1 cellular context compared by ENCODE assay signal in the genomic region with DNA sequence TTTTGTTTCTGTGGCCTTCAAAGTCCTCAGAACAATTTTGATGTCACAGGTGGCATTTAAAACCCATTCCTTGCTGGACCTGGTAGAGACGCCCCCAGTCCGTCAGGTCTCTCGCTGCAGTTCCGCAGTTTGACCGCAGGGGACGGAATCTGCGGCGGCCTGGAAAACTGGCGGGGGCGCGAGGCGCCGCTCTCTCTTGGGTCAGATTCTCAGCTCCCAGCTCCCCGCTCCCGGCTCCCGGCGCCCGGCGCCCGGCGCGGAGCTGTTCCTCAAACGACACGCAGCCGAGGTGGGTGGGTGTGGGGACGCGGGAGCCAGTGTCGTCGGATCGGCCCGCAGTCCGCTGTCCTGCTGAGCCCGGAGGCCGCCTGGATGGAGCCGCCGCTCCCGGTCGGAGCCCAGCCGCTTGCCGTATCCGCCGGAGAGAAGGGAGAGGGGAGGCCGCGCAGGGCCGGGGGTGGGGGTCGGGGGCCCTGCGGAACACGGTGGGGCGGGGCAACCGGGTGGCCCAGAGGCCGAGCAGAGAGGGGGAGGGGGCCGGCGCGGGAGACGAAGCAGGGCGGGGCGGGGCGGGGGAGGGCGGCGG.
A peak's percentile ranks its signal among the peaks of the same experiment; 100 is the strongest.
TF ChIP-seq lines count a peak whose summit lies in the region.

Gene OCRL, plus strand, starts transcription at position 192 of the 586 bp plus-strand sequence. Its CDS starts 181 bp downstream, at position 373.

TF ChIP-seq in HEK293, 187 proteins besides CTCF, POLR2A, EP300 and RAD21 (continued from another document and continues in another):
- TF ChIP-seq ZNF398 (tag by site-specific recombination; IDR thresholded peaks at IDR 0.05) (peak; percentile 21; the same call in 1 of the 2 replicates), ZNF341 (tag by site-specific recombination; IDR thresholded peaks at IDR 0.05; ENCODE audit: low read depth) (no peak), HOXA7 (CRISPR knock-in tag; IDR thresholded peaks at IDR 0.05; ENCODE audit: borderline replicate concordance) (no peak), ZEB2 (tag by site-specific recombination; IDR thresholded peaks at IDR 0.05) (0 out of 2 replicates have a peak, but pooled peaks have one; percentile 21), ZNF148 (tag by site-specific recombination; IDR thresholded peaks at IDR 0.05; ENCODE audit: borderline replicate concordance) (no peak), WT1 (tag by site-specific recombination; IDR thresholded peaks at IDR 0.05) (no peak), INSM2 (tag by site-specific recombination; IDR thresholded peaks at IDR 0.05) (no peak), ZNF660 (tag by site-specific recombination; IDR thresholded peaks at IDR 0.05) (peak; percentile 78), ZNF610 (tag by site-specific recombination; IDR thresholded peaks at IDR 0.05; ENCODE audit: borderline replicate concordance) (0 out of 2 replicates have a peak, but pooled peaks have one; percentile 59), ZBTB8A (tag by site-specific recombination; IDR thresholded peaks at IDR 0.05) (0 out of 2 replicates have a peak, but pooled peaks have one; percentile 31), ZFP41 (tag by site-specific recombination; IDR thresholded peaks at IDR 0.05; ENCODE audit: borderline replicate concordance) (no peak), ZNF155 (tag by site-specific recombination; IDR thresholded peaks at IDR 0.05) (no peak), ELK4 (IDR thresholded peaks at IDR 0.05; ENCODE audit: borderline replicate concordance, low read depth, low read length) (no peak), ZNF10 (tag by site-specific recombination; IDR thresholded peaks at IDR 0.05) (no peak), REPIN1 (tag by site-specific recombination; IDR thresholded peaks at IDR 0.05; ENCODE audit: low read depth) (no peak), SCRT2 (tag by site-specific recombination; IDR thresholded peaks at IDR 0.05) (peak; percentile 67), ZNF629 (tag by site-specific recombination; IDR thresholded peaks at IDR 0.05) (0 out of 2 replicates have a peak, but pooled peaks have one; percentile 22), ZNF558 (tag by site-specific recombination; IDR thresholded peaks at IDR 0.05) (no peak), TRIM28 (IDR thresholded peaks at IDR 0.05; ENCODE audit: borderline replicate concordance, low read length) (no peak), ZNF600 (tag by site-specific recombination; IDR thresholded peaks at IDR 0.05) (no peak), SETDB1 (IDR thresholded peaks at IDR 0.05; ENCODE audit: insufficient read length, low read length) (no peak), KLF1 (tag by site-specific recombination; IDR thresholded peaks at IDR 0.05) (no peak), ZNF302 (tag by site-specific recombination; IDR thresholded peaks at IDR 0.05; ENCODE audit: low read depth) (no peak), PBX3 (CRISPR knock-in tag; IDR thresholded peaks at IDR 0.05) (no peak), GLI2 (tag by site-specific recombination; IDR thresholded peaks at IDR 0.05; ENCODE audit: borderline replicate concordance, low read depth) (no peak), ZNF48 (tag by site-specific recombination; IDR thresholded peaks at IDR 0.05) (no peak), ZNF311 (tag by site-specific recombination; IDR thresholded peaks at IDR 0.05; ENCODE audit: borderline replicate concordance) (no peak), ZNF560 (tag by site-specific recombination; IDR thresholded peaks at IDR 0.05; ENCODE audit: borderline replicate concordance) (no peak), ZNF146 (tag by site-specific recombination; IDR thresholded peaks at IDR 0.05) (no peak), GLIS2 (tag by site-specific recombination; IDR thresholded peaks at IDR 0.05) (no peak), HIC1 (tag by site-specific recombination; IDR thresholded peaks at IDR 0.05) (no peak), ZNF521 (tag by site-specific recombination; IDR thresholded peaks at IDR 0.05) (no peak), SP7 (tag by site-specific recombination; IDR thresholded peaks at IDR 0.05) (0 out of 2 replicates have a peak, but pooled peaks have one; percentile 31), YY1 (tag by site-specific recombination; IDR thresholded peaks at IDR 0.05) (peak; percentile 49; the same call in 1 of the 2 replicates), ZBTB20 (tag by site-specific recombination; IDR thresholded peaks at IDR 0.05) (peak; percentile 33; the same call in 1 of the 2 replicates), ZBTB7A (tag by site-specific recombination; IDR thresholded peaks at IDR 0.05; ENCODE audit: low read depth) (no peak), ZNF26 (tag by site-specific recombination; IDR thresholded peaks at IDR 0.05) (no peak), ZNF2 (tag by site-specific recombination; IDR thresholded peaks at IDR 0.05) (no peak), KLF8 (tag by site-specific recombination; IDR thresholded peaks at IDR 0.05) (peak; percentile 33; the same call in 1 of the 2 replicates), ZNF571 (tag by site-specific recombination; IDR thresholded peaks at IDR 0.05) (no peak), ZNF701 (tag by site-specific recombination; IDR thresholded peaks at IDR 0.05) (no peak), ZNF433 (tag by site-specific recombination; IDR thresholded peaks at IDR 0.05; ENCODE audit: low read depth) (no peak), ZNF335 (tag by site-specific recombination; conservative IDR thresholded peaks at IDR 0.05) (peak; percentile 39; the same call in 1 of the 2 replicates)
- TF ChIP-seq, protein P1, sequence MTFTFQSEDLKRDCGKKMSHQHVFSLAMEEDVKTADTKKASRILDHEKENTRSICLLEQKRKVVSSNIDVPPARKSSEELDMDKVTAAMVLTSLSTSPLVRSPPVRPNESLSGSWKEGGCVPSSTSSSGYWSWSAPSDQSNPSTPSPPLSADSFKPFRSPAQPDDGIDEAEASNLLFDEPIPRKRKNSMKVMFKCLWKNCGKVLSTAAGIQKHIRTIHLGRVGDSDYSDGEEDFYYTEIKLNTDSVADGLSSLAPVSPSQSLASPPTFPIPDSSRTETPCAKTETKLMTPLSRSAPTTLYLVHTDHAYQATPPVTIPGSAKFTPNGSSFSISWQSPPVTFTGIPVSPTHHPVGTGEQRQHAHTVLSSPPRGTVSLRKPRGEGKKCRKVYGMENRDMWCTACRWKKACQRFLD (tag by site-specific recombination; IDR thresholded peaks at IDR 0.05): no peak
- TF ChIP-seq, protein P2, sequence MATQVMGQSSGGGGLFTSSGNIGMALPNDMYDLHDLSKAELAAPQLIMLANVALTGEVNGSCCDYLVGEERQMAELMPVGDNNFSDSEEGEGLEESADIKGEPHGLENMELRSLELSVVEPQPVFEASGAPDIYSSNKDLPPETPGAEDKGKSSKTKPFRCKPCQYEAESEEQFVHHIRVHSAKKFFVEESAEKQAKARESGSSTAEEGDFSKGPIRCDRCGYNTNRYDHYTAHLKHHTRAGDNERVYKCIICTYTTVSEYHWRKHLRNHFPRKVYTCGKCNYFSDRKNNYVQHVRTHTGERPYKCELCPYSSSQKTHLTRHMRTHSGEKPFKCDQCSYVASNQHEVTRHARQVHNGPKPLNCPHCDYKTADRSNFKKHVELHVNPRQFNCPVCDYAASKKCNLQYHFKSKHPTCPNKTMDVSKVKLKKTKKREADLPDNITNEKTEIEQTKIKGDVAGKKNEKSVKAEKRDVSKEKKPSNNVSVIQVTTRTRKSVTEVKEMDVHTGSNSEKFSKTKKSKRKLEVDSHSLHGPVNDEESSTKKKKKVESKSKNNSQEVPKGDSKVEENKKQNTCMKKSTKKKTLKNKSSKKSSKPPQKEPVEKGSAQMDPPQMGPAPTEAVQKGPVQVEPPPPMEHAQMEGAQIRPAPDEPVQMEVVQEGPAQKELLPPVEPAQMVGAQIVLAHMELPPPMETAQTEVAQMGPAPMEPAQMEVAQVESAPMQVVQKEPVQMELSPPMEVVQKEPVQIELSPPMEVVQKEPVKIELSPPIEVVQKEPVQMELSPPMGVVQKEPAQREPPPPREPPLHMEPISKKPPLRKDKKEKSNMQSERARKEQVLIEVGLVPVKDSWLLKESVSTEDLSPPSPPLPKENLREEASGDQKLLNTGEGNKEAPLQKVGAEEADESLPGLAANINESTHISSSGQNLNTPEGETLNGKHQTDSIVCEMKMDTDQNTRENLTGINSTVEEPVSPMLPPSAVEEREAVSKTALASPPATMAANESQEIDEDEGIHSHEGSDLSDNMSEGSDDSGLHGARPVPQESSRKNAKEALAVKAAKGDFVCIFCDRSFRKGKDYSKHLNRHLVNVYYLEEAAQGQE (tag by site-specific recombination; IDR thresholded peaks at IDR 0.05): 0 out of 2 replicates have a peak, but pooled peaks have one; percentile 27
